ENCODE assay signal across 8 cellular contexts in genomic region chr13:94435604-94436226, GRCh38. TPM values are rescaled to one million over a fixed set of nuclear protein-coding genes. Genes with fewer than 3 reads are reported as not detected.
A peak's percentile ranks its signal among the peaks of the same experiment; 100 is the strongest.
DNase-seq lines count a peak whose midpoint lies in the region; ATAC-seq, FAIRE-seq and TF ChIP-seq lines count a peak whose summit lies in the region.

No MANE protein-coding gene starts in this region.

- H3K27me3 Mint-ChIP-seq in astrocyte (ENCODE audit: low read depth, unreplicated experiment): peaks cover 7% of the 10 kb centered on the region

- no peak overlapping the region for H3K4me3 ChIP-seq in astrocyte (ENCODE audit: insufficient read depth, low read depth, low read length)

- H3K4me2 ChIP-seq in astrocyte (ENCODE audit: low read length): no peak overlapping the region

- H3K36me3 ChIP-seq in astrocyte (ENCODE audit: insufficient read depth, low read length): no peaks in the 10 kb centered on the region

- no peak overlapping the region for H3K27ac Mint-ChIP-seq in astrocyte (ENCODE audit: unreplicated experiment)

- H3K4me1 ChIP-seq in astrocyte (ENCODE audit: insufficient read depth, low read length): no peaks in the 10 kb centered on the region

- H3K27ac ChIP-seq in astrocyte (ENCODE audit: low read depth, low read length): no peak overlapping the region

- in situ Hi-C loops in ACHN (cut with HindIII; ENCODE audit: low pct_ligation_motif_present, low pct_unique_long_range_greater_than_20kb, low sequenced_read_pairs): no loop called here

- no peaks in the 10 kb centered on the region for H4K20me1 ChIP-seq in astrocyte (ENCODE audit: insufficient read depth, low read length)

- no peak overlapping the region for H3K9ac ChIP-seq in astrocyte (ENCODE audit: low read length)

- no peaks in the 10 kb centered on the region for H3K9me3 ChIP-seq in astrocyte (ENCODE audit: insufficient read depth, low read depth, low read length)

- H3K9me3 Mint-ChIP-seq in astrocyte (ENCODE audit: unreplicated experiment): no peaks in the 10 kb centered on the region

- peak; percentile 59 for ATAC-seq in HG03139 (IDR thresholded peaks at IDR 0.05; ENCODE audit: unreplicated experiment)

- FAIRE-seq in astrocyte (lab: Jason Lieb, UNC): peak; percentile 55

- no peak overlapping the region for H3K4me3 Mint-ChIP-seq in astrocyte (ENCODE audit: unreplicated experiment)

- peaks cover 6% of the 10 kb centered on the region for H3K27me3 ChIP-seq in astrocyte (ENCODE audit: insufficient read depth, low read length)

- DNase-seq in ACHN (peak; percentile 57), NCI-H345 (lab: John Stamatoyannopoulos, UW) (peak; percentile 72), astrocyte (ENCODE audit: low read depth) (peak; percentile 33), iPS-NIHi11 (ENCODE audit: low spot score) (peak; percentile 66), stromal cell of bone marrow (ENCODE audit: low read depth) (peak; percentile 37)
- no peak for DNase-seq in activated CD4-positive, CD25-positive, alpha-beta regulatory T cell (lab: John Stamatoyannopoulos, UW)

- no peak overlapping the region for H2AFZ ChIP-seq in astrocyte (ENCODE audit: low read depth, low read length)

- H3K79me2 ChIP-seq in astrocyte (ENCODE audit: insufficient read depth, low read length): no peaks in the 10 kb centered on the region

- TF ChIP-seq CTCF in GM12874 (IDR thresholded peaks at IDR 0.05; ENCODE audit: insufficient read depth, low read depth, low read length) (0 out of 2 replicates have a peak, but pooled peaks have one; percentile 33), astrocyte (IDR thresholded peaks at IDR 0.05; ENCODE audit: insufficient read depth, low read depth, low read length) (peak; percentile 66)

- no peaks in the 10 kb centered on the region for H3K36me3 Mint-ChIP-seq in astrocyte (ENCODE audit: low read depth, unreplicated experiment)

- H3K4me1 Mint-ChIP-seq in astrocyte (ENCODE audit: low read depth, unreplicated experiment): no peaks in the 10 kb centered on the region

RNA-seq across cellular contexts. Expression of gene DCT, which starts 43.8 kb away (rescaled TPM):
- 0.05 TPM in 1 of 2 replicates, not detected in the other for total RNA-seq in astrocyte

Comparison
In these comparisons a context has a peak if more than half of its experiments do, and no peak if none do; other contexts are left out.
1. DNase-seq: peak in ACHN (single experiment), NCI-H345 (single experiment), astrocyte (single experiment), iPS-NIHi11 (single experiment) and stromal cell of bone marrow (single experiment); none in activated CD4-positive, CD25-positive, alpha-beta regulatory T cell (0 of 4).